Comparison of ENCODE assay signal across 19 cellular contexts in the genomic region with DNA sequence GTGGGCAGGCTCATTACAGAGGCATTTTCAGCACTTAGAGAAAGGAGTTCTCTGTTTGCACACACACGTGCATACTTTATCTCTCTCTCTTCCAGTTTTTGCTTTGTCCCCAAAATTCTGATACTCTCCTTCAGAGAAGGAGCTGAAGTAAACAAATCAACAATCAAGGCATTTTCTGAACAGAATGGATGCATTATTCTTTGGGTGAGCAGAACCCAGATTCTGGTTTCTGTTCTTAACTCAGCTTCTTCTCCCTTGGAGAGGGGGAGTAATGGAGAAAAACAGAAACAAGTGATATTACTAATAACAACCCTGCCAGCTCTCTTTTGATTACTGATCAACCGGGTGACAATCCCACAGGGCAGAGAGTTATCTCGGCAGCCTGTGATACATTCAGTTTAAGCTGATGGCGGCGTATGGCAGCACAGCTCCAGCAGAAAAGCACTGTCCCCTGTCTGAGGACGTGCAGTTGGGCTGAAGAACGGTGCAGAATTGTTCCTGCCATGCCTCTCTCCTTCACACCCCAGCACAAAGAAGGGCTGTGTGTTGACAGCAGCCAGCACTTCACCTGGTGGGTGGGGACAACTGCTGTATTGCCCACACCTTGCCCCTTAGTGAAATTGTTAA. TPM values are rescaled to one million over a fixed set of nuclear protein-coding genes. Genes with fewer than 3 reads are reported as not detected.
"Had no signal": no experiment of that assay in that cellular context is flagged by ENCODE, and none has a peak within 500 bp of the region (broad histone marks: within the 10 kb centered on the region; RNA-seq: fewer than 3 reads in every experiment).

No MANE protein-coding gene starts in this region.

- H3K36me3 ChIP-seq: ascending aorta, breast epithelium, colonic mucosa, SJSA1, thoracic aorta had no signal

- H3K4me3 ChIP-seq: ascending aorta, breast epithelium, colonic mucosa, lung, SJSA1, skin epidermis, thoracic aorta had no signal

- H3K4me3 Mint-ChIP-seq: activated CD4-positive, alpha-beta T cell treated with anti-CD3 and anti-CD28 coated beads, Interleukin-2, amount 10 ng/mL, durations not matched to agents 24 days and 14 days; activated naive CD8-positive, alpha-beta T cell treated with anti-CD3 and anti-CD28 coated beads, Interleukin-2, amount 10 ng/mL, durations not matched to agents 7 days and 5 days; activated T-helper 1 cell treated with anti-CD3 and anti-CD28 coated beads, Interleukin-12 subunit alpha, Interleukin-12 subunit beta, Interleukin-2, Interleukin-4 antibody, amounts not matched to agents 30 ng/mL and 10 ng/mL and 1 ng/mL, durations not matched to agents 14 hours and 24 hours and 36 hours had no signal

- H3K36me3 Mint-ChIP-seq: activated naive CD8-positive, alpha-beta T cell treated with anti-CD3 and anti-CD28 coated beads, Interleukin-2, amount 10 ng/mL, durations not matched to agents 7 days and 5 days had no signal

- H3K4me1 Mint-ChIP-seq: activated CD4-positive, alpha-beta T cell treated with anti-CD3 and anti-CD28 coated beads, Interleukin-2, amount 10 ng/mL, durations not matched to agents 24 days and 14 days; activated naive CD8-positive, alpha-beta T cell treated with anti-CD3 and anti-CD28 coated beads, Interleukin-2, amount 10 ng/mL, durations not matched to agents 7 days and 5 days had no signal

- H3K27me3 Mint-ChIP-seq: activated CD4-positive, alpha-beta T cell treated with anti-CD3 and anti-CD28 coated beads, Interleukin-2, amount 10 ng/mL, durations not matched to agents 24 days and 14 days; activated naive CD8-positive, alpha-beta T cell treated with anti-CD3 and anti-CD28 coated beads, Interleukin-2, amount 10 ng/mL, durations not matched to agents 7 days and 5 days had no signal

- H3K9me3 Mint-ChIP-seq: activated CD4-positive, alpha-beta T cell treated with anti-CD3 and anti-CD28 coated beads, Interleukin-2, amount 10 ng/mL, durations not matched to agents 24 days and 14 days; activated naive CD8-positive, alpha-beta T cell treated with anti-CD3 and anti-CD28 coated beads, Interleukin-2, amount 10 ng/mL, durations not matched to agents 7 days and 5 days; activated T-helper 1 cell treated with anti-CD3 and anti-CD28 coated beads, Interleukin-12 subunit alpha, Interleukin-12 subunit beta, Interleukin-2, Interleukin-4 antibody, amounts not matched to agents 30 ng/mL and 10 ng/mL and 1 ng/mL, durations not matched to agents 14 hours and 24 hours and 36 hours had no signal

- H3K27ac Mint-ChIP-seq: activated CD4-positive, alpha-beta T cell treated with anti-CD3 and anti-CD28 coated beads, Interleukin-2, amount 10 ng/mL, durations not matched to agents 24 days and 14 days; activated naive CD8-positive, alpha-beta T cell treated with anti-CD3 and anti-CD28 coated beads, Interleukin-2, amount 10 ng/mL, durations not matched to agents 7 days and 5 days; activated T-helper 1 cell treated with anti-CD3 and anti-CD28 coated beads, Interleukin-12 subunit alpha, Interleukin-12 subunit beta, Interleukin-2, Interleukin-4 antibody, amounts not matched to agents 30 ng/mL and 10 ng/mL and 1 ng/mL, durations not matched to agents 14 hours and 24 hours and 36 hours had no signal

- FAIRE-seq: endothelial cell of umbilical vein had no signal

- H3K27ac ChIP-seq: ascending aorta, breast epithelium, colonic mucosa, SJSA1, skin epidermis, thoracic aorta had no signal

- H3K27me3 ChIP-seq: ascending aorta, breast epithelium, colonic mucosa, SJSA1 had no signal

- H3K4me1 ChIP-seq: breast epithelium, colonic mucosa, SJSA1 had no signal

- H3K9me3 ChIP-seq: ascending aorta, breast epithelium, colonic mucosa, SJSA1, thoracic aorta had no signal

- DNase-seq: activated CD4-positive, alpha-beta T cell treated with anti-CD3 and anti-CD28 coated beads, Interleukin-2, amount 10 ng/mL, durations not matched to agents 24 days and 14 days; activated CD4-positive, CD25-positive, alpha-beta regulatory T cell; activated naive CD8-positive, alpha-beta T cell treated with anti-CD3 and anti-CD28 coated beads, Interleukin-2, amount 10 ng/mL, durations not matched to agents 7 days and 5 days; colonic mucosa; effector CD4-positive, alpha-beta T cell; foreskin fibroblast; glutamatergic neuron; kidney glomerular epithelial cell; stimulated activated CD4-positive, alpha-beta T cell treated with anti-CD3 and anti-CD28 coated beads, Interleukin-4, amount 100 ng/mL, for 4 hours; stimulated activated CD8-positive, alpha-beta memory T cell treated with anti-CD3 and anti-CD28 coated beads, Interleukin-4, amount 100 ng/mL, for 48 hours; stimulated activated naive CD4-positive, alpha-beta T cell treated with Interleukin-2 at 50 U/mL for 16 hours had no signal

RNA-seq across cellular contexts. Expression of gene SASH1, which starts 47.3 kb away (rescaled TPM):
- total RNA-seq: activated naive CD8-positive, alpha-beta T cell treated with anti-CD3 and anti-CD28 coated beads, Interleukin-2, amount 10 ng/mL, durations not matched to agents 7 days and 5 days had no signal
